ENCODE assay signal across 8 cellular contexts in genomic region chr6:152301021-152301805, GRCh38.
DNase-seq lines count a peak whose midpoint lies in the region; ATAC-seq lines count a peak whose summit lies in the region.

No MANE protein-coding gene starts in this region.

- H3K27ac Mint-ChIP-seq in stimulated activated naive CD8-positive, alpha-beta T cell treated with anti-CD3 and anti-CD28 coated beads, Interleukin-15, Interleukin-2, amounts not matched to agents 100 ng/mL and 50 ng/mL, for 24 hours, result peak overlapping the region; percentile 95
- H3K27ac Mint-ChIP-seq in activated naive CD8-positive, alpha-beta T cell treated with anti-CD3 and anti-CD28 coated beads, Interleukin-2, amount 50 U/mL, for 24 hours, result peak overlapping the region; percentile 93
- H3K27ac Mint-ChIP-seq in immature natural killer cell, result peak overlapping the region; percentile 98 to 100 (median 98)

- H3K27me3 Mint-ChIP-seq in stimulated activated naive CD8-positive, alpha-beta T cell treated with anti-CD3 and anti-CD28 coated beads, Interleukin-15, Interleukin-2, amounts not matched to agents 100 ng/mL and 50 ng/mL, for 24 hours, result no peaks in the 10 kb centered on the region
- H3K27me3 Mint-ChIP-seq in activated naive CD8-positive, alpha-beta T cell treated with anti-CD3 and anti-CD28 coated beads, Interleukin-2, amount 50 U/mL, for 24 hours, result no peaks in the 10 kb centered on the region
- H3K27me3 Mint-ChIP-seq in immature natural killer cell (ENCODE audit: low read depth in 3 of 3), result peaks cover 8 to 15% (median 8%) of the 10 kb centered on the region in 3 donors

- peak overlapping the region; percentile 83 for H3K27ac ChIP-seq in temporal lobe (ENCODE audit: low read depth, low read length)

- DNase-seq in stimulated activated naive CD8-positive, alpha-beta T cell treated with anti-CD3 and anti-CD28 coated beads, Interleukin-15, Interleukin-2, amounts not matched to agents 100 U/mL and 50 U/mL, for 24 hours, result no peak
- DNase-seq in activated naive CD8-positive, alpha-beta T cell treated with anti-CD3 and anti-CD28 coated beads, Interleukin-2, amount 50 U/mL, for 24 hours, result no peak
- DNase-seq in immature natural killer cell (no peak), NCI-H748 treated with DMSO at 0.1 percent for 48 hours (lab: John Stamatoyannopoulos, UW) (no peak), NCI-H1417 treated with DMSO at 0.1 percent for 48 hours (lab: John Stamatoyannopoulos, UW) (no peak)

- no peak for ATAC-seq in stimulated activated naive CD8-positive, alpha-beta T cell treated with anti-CD3 and anti-CD28 coated beads, Interleukin-15, Interleukin-2, amounts not matched to agents 100 U/mL and 50 U/mL, for 24 hours
- peak; percentile 36 for ATAC-seq in HG03159 (IDR thresholded peaks at IDR 0.05; ENCODE audit: unreplicated experiment)
- ATAC-seq in activated naive CD8-positive, alpha-beta T cell treated with anti-CD3 and anti-CD28 coated beads, Interleukin-2, amount 50 U/mL, for 24 hours, result peak; percentile 29

- peak overlapping the region; percentile 97 for H3K4me3 Mint-ChIP-seq in stimulated activated naive CD8-positive, alpha-beta T cell treated with anti-CD3 and anti-CD28 coated beads, Interleukin-15, Interleukin-2, amounts not matched to agents 100 ng/mL and 50 ng/mL, for 24 hours
- H3K4me3 Mint-ChIP-seq in activated naive CD8-positive, alpha-beta T cell treated with anti-CD3 and anti-CD28 coated beads, Interleukin-2, amount 50 U/mL, for 24 hours, result peak overlapping the region; percentile 96
- H3K4me3 Mint-ChIP-seq in immature natural killer cell, result peak overlapping the region; percentile 96 to 100 (median 100)

- H3K9me3 Mint-ChIP-seq in stimulated activated naive CD8-positive, alpha-beta T cell treated with anti-CD3 and anti-CD28 coated beads, Interleukin-15, Interleukin-2, amounts not matched to agents 100 ng/mL and 50 ng/mL, for 24 hours, result no peaks in the 10 kb centered on the region
- no peaks in the 10 kb centered on the region for H3K9me3 Mint-ChIP-seq in activated naive CD8-positive, alpha-beta T cell treated with anti-CD3 and anti-CD28 coated beads, Interleukin-2, amount 50 U/mL, for 24 hours
- H3K9me3 Mint-ChIP-seq in immature natural killer cell, result no peaks in the 10 kb centered on the region

- no peaks in the 10 kb centered on the region for H3K36me3 Mint-ChIP-seq in stimulated activated naive CD8-positive, alpha-beta T cell treated with anti-CD3 and anti-CD28 coated beads, Interleukin-15, Interleukin-2, amounts not matched to agents 100 ng/mL and 50 ng/mL, for 24 hours (ENCODE audit: low read depth)
- H3K36me3 Mint-ChIP-seq in activated naive CD8-positive, alpha-beta T cell treated with anti-CD3 and anti-CD28 coated beads, Interleukin-2, amount 50 U/mL, for 24 hours (ENCODE audit: low read depth), result no peaks in the 10 kb centered on the region
- H3K36me3 Mint-ChIP-seq in immature natural killer cell, result peaks cover 6 to 10% (median 8%) of the 10 kb centered on the region in 3 donors

- peaks cover 45% of the 10 kb centered on the region for H3K4me1 Mint-ChIP-seq in stimulated activated naive CD8-positive, alpha-beta T cell treated with anti-CD3 and anti-CD28 coated beads, Interleukin-15, Interleukin-2, amounts not matched to agents 100 ng/mL and 50 ng/mL, for 24 hours (ENCODE audit: low read depth)
- peaks cover 39% of the 10 kb centered on the region for H3K4me1 Mint-ChIP-seq in activated naive CD8-positive, alpha-beta T cell treated with anti-CD3 and anti-CD28 coated beads, Interleukin-2, amount 50 U/mL, for 24 hours
- peaks cover 30 to 48% of the 10 kb centered on the region in 2 donors for H3K4me1 Mint-ChIP-seq in immature natural killer cell
